8 cellular contexts compared by ENCODE assay signal in the genomic region with DNA sequence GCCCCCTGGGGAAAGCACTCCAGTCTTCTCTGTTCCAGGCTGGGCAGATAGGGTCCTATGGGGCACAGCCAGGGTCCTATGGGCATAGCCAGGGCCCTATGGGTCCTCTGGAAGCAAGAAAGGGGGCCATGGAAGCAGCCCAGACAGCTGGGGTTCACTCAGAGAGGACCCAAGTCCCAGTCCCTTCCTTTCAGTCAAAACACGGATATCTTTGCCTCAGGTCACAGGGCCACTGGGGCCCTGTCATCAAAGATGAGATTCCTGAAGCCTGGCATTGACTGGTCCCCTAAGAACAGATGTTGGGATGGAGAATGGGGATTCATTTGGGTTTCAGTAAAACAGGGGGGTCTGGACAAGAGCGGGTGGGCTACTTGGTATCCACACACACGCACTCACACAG. TPM values are rescaled to one million over a fixed set of nuclear protein-coding genes. Genes with fewer than 3 reads are reported as not detected.
"Had no signal": no experiment of that assay in that cellular context is flagged by ENCODE, and none has a peak within 500 bp of the region (broad histone marks: within the 10 kb centered on the region; RNA-seq: fewer than 3 reads in every experiment).

No MANE protein-coding gene starts in this region.

- H2AFZ ChIP-seq: GM23338 had no signal

- DNase-seq: H9, HCEC 1CT, HFFc6, IMR-90, KG1 had no signal

- H3K4me3 ChIP-seq: GM23338, K562 had no signal

- ATAC-seq: GM23338 had no signal

- H3K4me2 ChIP-seq: GM23338 had no signal

RNA-seq across cellular contexts. Expression of a gene that starts 8.5 kb away (rescaled TPM):
- total RNA-seq: HFFc6, HT-29, IMR-90, K562 had no signal

RNA-seq across cellular contexts. Expression of a gene that starts 19.9 kb away (rescaled TPM):
- total RNA-seq: HFFc6, HT-29, IMR-90, K562 had no signal

RNA-seq across cellular contexts. Expression of a gene that starts 25.7 kb away (rescaled TPM):
- total RNA-seq: HT-29 had no signal
